6 cellular contexts compared by ENCODE assay signal in the genomic region with DNA sequence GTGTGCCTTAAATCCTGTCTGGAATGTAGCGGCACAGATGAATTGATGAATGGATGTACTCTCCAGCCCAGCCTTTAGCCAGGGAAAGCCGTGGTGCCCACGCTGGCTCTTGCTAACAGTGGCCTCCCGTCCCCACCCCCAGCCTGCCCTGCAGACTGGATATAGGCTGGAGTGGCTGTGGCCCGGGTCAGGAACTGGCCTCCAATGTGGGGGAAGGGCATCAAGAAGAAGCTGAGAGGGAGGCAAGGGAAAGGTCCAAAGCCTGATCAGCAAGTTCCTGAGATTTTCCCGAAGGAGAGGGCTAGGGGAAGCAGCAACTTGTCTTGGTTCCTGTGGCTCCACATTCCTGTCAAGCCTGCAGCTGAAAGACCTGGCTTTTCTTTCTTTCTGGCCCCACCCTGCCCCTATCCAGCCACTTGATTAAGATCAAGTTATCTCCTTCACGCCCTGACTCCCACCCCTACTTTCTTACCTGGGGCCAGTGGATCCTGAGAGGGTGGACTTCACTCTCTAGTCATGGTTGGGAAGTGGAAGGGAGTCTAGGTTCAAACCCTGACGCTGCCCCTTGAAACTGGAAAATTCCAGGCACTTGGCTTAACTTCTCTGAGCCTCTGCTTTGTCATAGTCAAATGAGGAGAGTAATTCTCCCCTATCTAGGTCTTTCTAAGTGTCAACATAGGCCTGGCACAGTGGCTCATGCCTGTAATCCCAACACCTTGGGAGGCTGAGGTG. TPM values are rescaled to one million over a fixed set of nuclear protein-coding genes. Genes with fewer than 3 reads are reported as not detected.
A peak's percentile ranks its signal among the peaks of the same experiment; 100 is the strongest.
DNase-seq lines count a peak whose midpoint lies in the region; ATAC-seq and TF ChIP-seq lines count a peak whose summit lies in the region.

No MANE protein-coding gene starts in this region.

- H3K9me3 ChIP-seq in colonic mucosa (no peaks in the 10 kb centered on the region), prostate gland (no peaks in the 10 kb centered on the region)

- peaks cover 7% of the 10 kb centered on the region for H3K4me1 ChIP-seq in colonic mucosa
- no peaks in the 10 kb centered on the region for H3K4me1 ChIP-seq in prostate gland (replicated peaks)

- DNase-seq in LoVo (ENCODE audit: low spot score) (peak; percentile 39), colonic mucosa (no peak), prostate gland (ENCODE audit: low spot score) (peak; percentile 57), NCI-H146 (lab: John Stamatoyannopoulos, UW) (no peak), hippocampal formation (lab: John Stamatoyannopoulos, UW) (no peak)

- no peaks in the 10 kb centered on the region for H3K27me3 ChIP-seq in colonic mucosa
- H3K27me3 ChIP-seq in prostate gland (replicated peaks; ENCODE audit: insufficient read depth): no peaks in the 10 kb centered on the region

- no peak overlapping the region for H3K9ac ChIP-seq in colonic mucosa (ENCODE audit: low read depth in 2 of 2, low read length in 2 of 2)

- H3K4me3 ChIP-seq in colonic mucosa: no peak overlapping the region
- H3K4me3 ChIP-seq in prostate gland: no peak overlapping the region

- peak overlapping the region; percentile 57 for H3K27ac ChIP-seq in colonic mucosa
- H3K27ac ChIP-seq in prostate gland: peak overlapping the region; percentile 62 to 66

- H3K36me3 ChIP-seq in colonic mucosa: no peaks in the 10 kb centered on the region
- H3K36me3 ChIP-seq in prostate gland: no peaks in the 10 kb centered on the region

- intact Hi-C loops in colonic mucosa (cut with DNase I) (no loop called here), prostate gland (cut with DNase I) (no loop called here)

- 51% methylated on average over 8 of the region's 8 CpGs for WGBS in prostate gland

- no peak for TF ChIP-seq POLR2A in prostate gland (IDR thresholded peaks at IDR 0.05)

- ATAC-seq in HG03095 (IDR thresholded peaks at IDR 0.05; ENCODE audit: unreplicated experiment): no peak

- no peak for TF ChIP-seq CTCF in colonic mucosa (IDR thresholded peaks at IDR 0.05)
- TF ChIP-seq CTCF in prostate gland (IDR thresholded peaks at IDR 0.05): no peak

RNA-seq across cellular contexts. Expression of gene MICALL1, which starts 11.0 kb away (rescaled TPM):
- total RNA-seq in colonic mucosa (10 to 100 TPM; 27.3 TPM), prostate gland (10 to 100 TPM; 42.8 to 62.8 TPM)

RNA-seq across cellular contexts. Expression of gene EIF3L, which starts 45.9 kb away (rescaled TPM):
- total RNA-seq in colonic mucosa: 100 to 1,000 TPM; 358 to 451 TPM
- total RNA-seq in prostate gland: 100 to 1,000 TPM; 385 to 501 TPM

RNA-seq across cellular contexts. Expression of gene ANKRD54, which starts 51.0 kb away (rescaled TPM):
- total RNA-seq in colonic mucosa (10 to 100 TPM; 27.1 to 34.2 TPM), prostate gland (10 to 100 TPM; 72.4 to 94.5 TPM)

RNA-seq across cellular contexts. Expression of gene C22orf23, which starts 58.3 kb away (rescaled TPM):
- total RNA-seq in colonic mucosa (not detected), prostate gland (1 to 10 TPM in 1 of 2 donors, not detected in 1; 9.7 TPM)

RNA-seq across cellular contexts. Expression of gene POLR2F, which starts 58.4 kb away (rescaled TPM):
- total RNA-seq in colonic mucosa (100 to 1,000 TPM in 1 of 2 donors, 10 to 100 TPM in 1; 52.5 to 110 TPM), prostate gland (100 to 1,000 TPM in 1 of 2 donors, 10 to 100 TPM in 1; 63.1 to 157 TPM)

Comparison
In these comparisons a context has a peak if more than half of its experiments do, and no peak if none do; other contexts are left out.
1. DNase-seq: peak in LoVo (single experiment) and prostate gland (single experiment); none in colonic mucosa (single experiment), NCI-H146 (single experiment) and hippocampal formation (0 of 2).